In the genomic region with DNA sequence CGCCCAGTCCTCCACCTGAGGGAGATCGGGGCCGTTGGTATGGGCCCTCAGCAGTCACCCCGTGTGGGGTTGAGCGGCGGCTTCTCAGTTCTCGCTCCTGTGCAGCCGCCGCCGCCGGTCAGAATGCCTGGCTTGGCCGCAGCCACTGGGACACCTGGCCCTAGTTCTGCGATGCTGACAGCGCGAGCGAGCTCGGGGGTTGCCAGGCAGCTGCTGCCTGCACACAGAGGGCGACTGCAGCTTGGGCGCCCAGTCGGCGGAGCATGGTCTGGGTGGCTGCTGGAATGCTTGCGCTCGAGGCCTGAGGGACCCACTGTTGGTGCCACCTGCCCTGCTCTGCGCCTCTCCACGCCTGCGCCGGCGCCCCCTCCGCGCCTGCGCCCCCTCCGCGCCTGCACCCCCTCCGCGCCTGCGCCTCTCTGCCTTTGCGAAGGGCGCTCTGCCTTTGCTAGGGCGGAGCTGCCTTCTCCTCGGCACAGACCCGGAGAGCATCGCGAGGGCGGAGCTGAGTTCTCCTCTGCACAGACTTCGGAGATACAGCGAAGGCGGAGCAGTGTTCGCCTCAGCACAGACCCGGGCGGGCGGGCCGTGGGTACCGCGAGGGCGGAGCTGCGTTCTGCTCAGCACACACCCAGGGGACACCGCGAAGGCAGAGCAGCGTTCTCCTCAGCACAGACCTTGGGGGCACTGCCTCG, we compare ENCODE assay signal across 8 cellular contexts.
DNase-seq lines count a peak whose midpoint lies in the region; FAIRE-seq and TF ChIP-seq lines count a peak whose summit lies in the region.
"Not testable (repeated sequence)": the region's sequence is repeated elsewhere in the genome, so short reads cannot be mapped to it uniquely, and the experiment has no call there.

No MANE protein-coding gene starts in this region.

- not testable (repeated sequence) for H3K36me3 ChIP-seq in HUES6 (ENCODE audit: control insufficient read depth, insufficient read depth, low read length); rectal smooth muscle tissue (ENCODE audit: control insufficient read depth, insufficient read depth, low read length); testis (ENCODE audit: low read depth, missing control alignments)

- H3K27ac ChIP-seq in HUES6 (ENCODE audit: low read depth, low read length); rectal smooth muscle tissue (ENCODE audit: low read depth, low read length); testis: not testable (repeated sequence)

- H3K4me1 ChIP-seq in HUES6 (ENCODE audit: control insufficient read depth, insufficient read depth, low read length); rectal smooth muscle tissue (ENCODE audit: control insufficient read depth, insufficient read depth, low read length); testis: not testable (repeated sequence)

- not testable (repeated sequence) for TF ChIP-seq CTCF in GM12865 (IDR thresholded peaks at IDR 0.05; ENCODE audit: insufficient read depth, low read depth, low read length, missing control alignments); testis (IDR thresholded peaks at IDR 0.05)

- not testable (repeated sequence) for H3K9ac ChIP-seq in HUES6 (ENCODE audit: low read length); rectal smooth muscle tissue (ENCODE audit: low read length)

- peak; percentile 97 for DNase-seq in GM12865 (ENCODE audit: low read depth)
- peak; percentile 33 for DNase-seq in H54 (ENCODE audit: insufficient read length, low spot score)
- DNase-seq in activated CD4-positive, alpha-beta T cell treated with anti-CD3 and anti-CD28 coated beads, Interleukin-2, amount 50 U/mL, for 1 hour: peak; percentile 89
- DNase-seq in central memory CD4-positive, alpha-beta T cell: peak; percentile 89
- DNase-seq in testis: peak; percentile 92

- peak; percentile 61 for TF ChIP-seq POLR2A in H54 (IDR thresholded peaks at IDR 0.05; ENCODE audit: low read depth, low read length)
- TF ChIP-seq POLR2A in testis (IDR thresholded peaks at IDR 0.05): not testable (repeated sequence)

- H3K9me3 ChIP-seq in HUES6 (ENCODE audit: control insufficient read depth, insufficient read depth, low read depth, low read length); iPS-18c (ENCODE audit: control insufficient read depth, insufficient read depth, low read length); testis: not testable (repeated sequence)

- peaks cover 66% of the 10 kb centered on the region for H3K27me3 ChIP-seq in HUES6 (ENCODE audit: control insufficient read depth, insufficient read depth, low read length)
- not testable (repeated sequence) for H3K27me3 ChIP-seq in rectal smooth muscle tissue (ENCODE audit: control insufficient read depth, insufficient read depth, low read length); testis

- 1% methylated on average over 26 to 44 of the region's 60 CpGs for WGBS in testis, 2 donors

- H3K4me3 ChIP-seq in GM12865 (ENCODE audit: low read depth, low read length) (peak overlapping the region; percentile 62), HUES6 (ENCODE audit: low read depth, low read length) (peak overlapping the region; percentile 61), iPS-18c (ENCODE audit: insufficient read depth, low read depth, low read length) (peak overlapping the region; percentile 38), rectal smooth muscle tissue (ENCODE audit: low read length) (peak overlapping the region; percentile 71), testis (peak overlapping the region; percentile 47 to 57)

- intact Hi-C loops in testis (cut with DNase I; ENCODE audit: low total_unique reads): not testable (repeated sequence)

- FAIRE-seq in H54 (lab: Jason Lieb, UNC): not testable (repeated sequence)

Comparison
In these comparisons a context has a peak if more than half of its experiments do, and no peak if none do; other contexts are left out.
1. DNase-seq: peak in every context shown above with its lines; median percentile 97 in GM12865; 92 in testis; 89 in activated CD4-positive, alpha-beta T cell treated with anti-CD3 and anti-CD28 coated beads, Interleukin-2, amount 50 U/mL, for 1 hour; 89 in central memory CD4-positive, alpha-beta T cell; 33 in H54.